17 cellular contexts compared by ENCODE assay signal in the genomic region with DNA sequence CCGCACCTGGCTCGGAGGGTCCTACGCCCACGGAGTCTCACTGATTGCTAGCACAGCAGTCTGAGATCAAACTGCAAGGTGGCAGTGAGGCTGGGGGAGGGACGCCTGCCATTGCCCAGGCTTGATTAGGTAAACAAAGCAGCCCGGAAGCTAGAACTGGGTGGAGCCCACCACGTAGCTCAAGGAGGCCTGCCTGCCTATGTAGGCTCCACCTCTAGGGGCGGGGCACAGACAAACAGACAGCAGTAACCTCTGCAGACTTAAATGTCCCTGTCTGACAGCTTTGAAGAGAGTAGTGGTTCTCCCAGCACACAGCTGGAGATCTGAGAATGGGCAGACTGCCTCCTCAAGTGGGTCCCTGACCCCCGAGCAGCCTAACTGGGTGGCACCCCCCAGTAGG. TPM values are rescaled to one million over a fixed set of nuclear protein-coding genes. Genes with fewer than 3 reads are reported as not detected.
"Had no signal": no experiment of that assay in that cellular context is flagged by ENCODE, and none has a peak within 500 bp of the region (broad histone marks: within the 10 kb centered on the region; RNA-seq: fewer than 3 reads in every experiment).

No MANE protein-coding gene starts in this region.

RNA-seq across cellular contexts. Expression of a gene that starts 32.0 kb away (rescaled TPM):
- total RNA-seq: natural killer cell treated with Interleukin-12 subunit alpha and Interleukin-12 subunit beta and Interleukin-15 and Interleukin-18, amount 100 ng/mL, for 72 hours; neural crest cell; omental fat pad; osteocyte; pancreas; posterior vena cava; prostate gland; pulmonary artery endothelial cell; right atrium auricular region; sciatic nerve; smooth muscle cell; spleen; suprapubic skin; transverse colon; upper lobe of right lung; urinary bladder; uterus had no signal
